In the genomic region with DNA sequence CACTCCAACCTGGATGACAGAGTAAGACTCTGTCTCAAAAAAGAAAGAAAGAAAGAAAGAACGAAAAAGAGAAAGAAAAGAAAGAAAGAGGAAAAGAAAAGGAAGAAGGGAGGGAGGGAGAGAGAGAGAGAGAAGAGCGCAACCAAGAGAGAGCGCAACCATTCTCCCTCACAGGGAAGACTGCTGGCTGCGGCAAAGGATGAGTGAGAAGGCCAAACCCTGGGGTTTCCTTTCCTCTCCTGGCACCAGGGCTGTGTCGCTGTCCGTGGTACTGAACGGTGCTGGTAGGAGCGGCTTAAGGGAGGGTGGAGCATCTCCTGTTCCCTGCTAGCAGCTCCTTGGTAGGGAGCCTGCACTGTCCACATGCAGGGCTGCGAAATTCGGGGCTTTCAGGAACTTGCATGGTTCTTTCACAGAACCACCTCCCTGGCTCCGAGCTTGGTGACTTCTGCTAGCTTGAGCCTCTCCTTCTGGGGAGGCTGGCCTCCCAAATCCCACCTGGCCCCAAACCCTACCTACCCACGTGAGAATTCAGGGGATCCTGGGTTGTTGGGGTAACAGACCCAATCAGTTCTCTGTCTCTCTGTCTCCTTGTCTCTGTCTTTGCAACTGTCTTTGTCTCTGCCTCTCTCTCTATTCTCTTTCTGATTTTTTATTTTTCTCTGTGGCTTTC, we compare ENCODE assay signal across 8 cellular contexts. TPM values are rescaled to one million over a fixed set of nuclear protein-coding genes. Genes with fewer than 3 reads are reported as not detected.
A peak's percentile ranks its signal among the peaks of the same experiment; 100 is the strongest.
DNase-seq lines count a peak whose midpoint lies in the region; ATAC-seq and TF ChIP-seq lines count a peak whose summit lies in the region.

No MANE protein-coding gene starts in this region.

- no peak for TF ChIP-seq CTCF in DND-41 (IDR thresholded peaks at IDR 0.05; ENCODE audit: borderline replicate concordance, extremely low read depth, low read length, poor library complexity, severe bottlenecking)
- TF ChIP-seq CTCF in mucosa of descending colon (IDR thresholded peaks at IDR 0.05), result no peak

- H3K9me3 Mint-ChIP-seq in activated CD8-positive, alpha-beta T cell treated with anti-CD3 and anti-CD28 coated beads, Interleukin-2, amount 10 ng/mL, durations not matched to agents 7 days and 5 days (ENCODE audit: insufficient read depth), result no peaks in the 10 kb centered on the region
- peaks cover 10 to 13% of the 10 kb centered on the region in 2 donors for H3K9me3 Mint-ChIP-seq in effector memory CD8-positive, alpha-beta T cell

- H3K27me3 ChIP-seq in DND-41 (ENCODE audit: insufficient read depth, low read length, poor library complexity), result no peaks in the 10 kb centered on the region

- no peaks in the 10 kb centered on the region for H3K79me2 ChIP-seq in DND-41 (ENCODE audit: insufficient read depth, low read length)

- H3K4me3 Mint-ChIP-seq in activated CD8-positive, alpha-beta T cell treated with anti-CD3 and anti-CD28 coated beads, Interleukin-2, amount 10 ng/mL, durations not matched to agents 7 days and 5 days, result no peak overlapping the region
- H3K4me3 Mint-ChIP-seq in effector memory CD8-positive, alpha-beta T cell, result no peak overlapping the region

- POLR2A ChIA-PET in activated CD8-positive, alpha-beta T cell treated with anti-CD3 and anti-CD28 coated beads, Interleukin-2, amount 10 ng/mL, durations not matched to agents 7 days and 5 days (lab: Charles Lee), result no interaction called here

- H3K4me1 ChIP-seq in DND-41 (ENCODE audit: insufficient read depth, low read length) (no peaks in the 10 kb centered on the region), mucosa of descending colon (ENCODE audit: low read depth) (no peaks in the 10 kb centered on the region)

- H3K27me3 Mint-ChIP-seq in activated CD8-positive, alpha-beta T cell treated with anti-CD3 and anti-CD28 coated beads, Interleukin-2, amount 10 ng/mL, durations not matched to agents 7 days and 5 days (ENCODE audit: low read depth), result no peaks in the 10 kb centered on the region
- peaks cover 22 to 28% of the 10 kb centered on the region in 2 donors for H3K27me3 Mint-ChIP-seq in effector memory CD8-positive, alpha-beta T cell

- H3K4me3 ChIP-seq in DND-41 (ENCODE audit: low read depth in 1 of 2, low read length in 2 of 2) (no peak overlapping the region), mucosa of descending colon (no peak overlapping the region)

- no peaks in the 10 kb centered on the region for H3K4me1 Mint-ChIP-seq in activated CD8-positive, alpha-beta T cell treated with anti-CD3 and anti-CD28 coated beads, Interleukin-2, amount 10 ng/mL, durations not matched to agents 7 days and 5 days (ENCODE audit: low read depth)
- no peaks in the 10 kb centered on the region for H3K4me1 Mint-ChIP-seq in effector memory CD8-positive, alpha-beta T cell (ENCODE audit: low read depth in 2 of 2)

- no peaks in the 10 kb centered on the region for H3K36me3 Mint-ChIP-seq in activated CD8-positive, alpha-beta T cell treated with anti-CD3 and anti-CD28 coated beads, Interleukin-2, amount 10 ng/mL, durations not matched to agents 7 days and 5 days (ENCODE audit: low read depth)
- peaks cover 2% of the 10 kb centered on the region for H3K36me3 Mint-ChIP-seq in effector memory CD8-positive, alpha-beta T cell (ENCODE audit: insufficient read depth)

- H3K4me2 ChIP-seq in DND-41 (ENCODE audit: insufficient read depth, low read length), result no peak overlapping the region

- CTCF ChIA-PET in activated CD8-positive, alpha-beta T cell treated with anti-CD3 and anti-CD28 coated beads, Interleukin-2, amount 10 ng/mL, durations not matched to agents 7 days and 5 days (lab: Charles Lee), result no interaction called here

- H3K36me3 ChIP-seq in DND-41 (ENCODE audit: insufficient read depth, low read length), result no peaks in the 10 kb centered on the region
- no peaks in the 10 kb centered on the region for H3K36me3 ChIP-seq in mucosa of descending colon (ENCODE audit: low read depth)

- no peak overlapping the region for H3K27ac Mint-ChIP-seq in activated CD8-positive, alpha-beta T cell treated with anti-CD3 and anti-CD28 coated beads, Interleukin-2, amount 10 ng/mL, durations not matched to agents 7 days and 5 days
- no peak overlapping the region for H3K27ac Mint-ChIP-seq in effector memory CD8-positive, alpha-beta T cell

- intact Hi-C loops in mucosa of descending colon (cut with DNase I, micrococcal nuclease), result no loop called here

- H2AFZ ChIP-seq in DND-41 (ENCODE audit: low read depth, low read length), result no peak overlapping the region

- ATAC-seq in DND-41 (ENCODE audit: insufficient read depth, low read depth) (peak; percentile 100), mucosa of descending colon (peak; percentile 85), GM21447 (IDR thresholded peaks at IDR 0.05; ENCODE audit: unreplicated experiment) (no peak)
- ATAC-seq in activated CD8-positive, alpha-beta T cell treated with anti-CD3 and anti-CD28 coated beads, Interleukin-2, amount 10 ng/mL, durations not matched to agents 7 days and 5 days, result peak; percentile 70
- no peak for ATAC-seq in effector memory CD8-positive, alpha-beta T cell (replicated peaks)

- H3K27ac ChIP-seq in DND-41 (ENCODE audit: low read length), result no peak overlapping the region

- peak; percentile 88 for DNase-seq in DND-41
- DNase-seq in NAMALWA (ENCODE audit: low spot score), result peak; percentile 70
- peak; percentile 84 for DNase-seq in activated CD8-positive, alpha-beta T cell treated with anti-CD3 and anti-CD28 coated beads, Interleukin-2, amount 10 ng/mL, durations not matched to agents 7 days and 5 days
- DNase-seq in effector memory CD8-positive, alpha-beta T cell, result peak; percentile 9 to 33 (median 30)
- peak; percentile 58 to 90 (median 86) for DNase-seq in mucosa of descending colon
- DNase-seq in stimulated activated CD8-positive, alpha-beta memory T cell treated with anti-CD3 and anti-CD28 coated beads, Interleukin-7, amount 100 ng/mL, for 48 hours (ENCODE audit: extremely low read depth in 1 of 2, low read depth in 1 of 2), result peak; percentile 4 to 24
- DNase-seq in NCI-H187 (lab: John Stamatoyannopoulos, UW), result no peak

- 0 out of 2 replicates have a peak, but pooled peaks cover 7% of the 10 kb centered on the region for H4K20me1 ChIP-seq in DND-41 (ENCODE audit: insufficient read depth, low read length)

- no peak overlapping the region for H3K9ac ChIP-seq in DND-41 (ENCODE audit: low read depth, low read length)

- no peaks in the 10 kb centered on the region for H3K9me3 ChIP-seq in DND-41 (ENCODE audit: insufficient read depth, low read length, severe bottlenecking)
- no peaks in the 10 kb centered on the region for H3K9me3 ChIP-seq in mucosa of descending colon

RNA-seq across cellular contexts. Expression of gene ZNRF4, which starts 51.1 kb away (rescaled TPM):
- not detected for total RNA-seq in activated CD8-positive, alpha-beta T cell treated with anti-CD3 and anti-CD28 coated beads, Interleukin-2, amount 10 ng/mL, durations not matched to agents 7 days and 5 days
- total RNA-seq in mucosa of descending colon, result not detected

Comparison
In these comparisons a context has a peak if more than half of its experiments do, and no peak if none do; other contexts are left out.
1. ATAC-seq: peak in DND-41 (single experiment), activated CD8-positive, alpha-beta T cell treated with anti-CD3 and anti-CD28 coated beads, Interleukin-2, amount 10 ng/mL, durations not matched to agents 7 days and 5 days (single experiment) and mucosa of descending colon (single experiment); none in effector memory CD8-positive, alpha-beta T cell (single experiment) and GM21447 (single experiment).
2. DNase-seq: peak in DND-41 (single experiment), NAMALWA (single experiment), activated CD8-positive, alpha-beta T cell treated with anti-CD3 and anti-CD28 coated beads, Interleukin-2, amount 10 ng/mL, durations not matched to agents 7 days and 5 days (single experiment), effector memory CD8-positive, alpha-beta T cell (3 of 3), mucosa of descending colon (3 of 3) and stimulated activated CD8-positive, alpha-beta memory T cell treated with anti-CD3 and anti-CD28 coated beads, Interleukin-7, amount 100 ng/mL, for 48 hours (2 of 2); none in NCI-H187 (0 of 2).